In the genomic region with DNA sequence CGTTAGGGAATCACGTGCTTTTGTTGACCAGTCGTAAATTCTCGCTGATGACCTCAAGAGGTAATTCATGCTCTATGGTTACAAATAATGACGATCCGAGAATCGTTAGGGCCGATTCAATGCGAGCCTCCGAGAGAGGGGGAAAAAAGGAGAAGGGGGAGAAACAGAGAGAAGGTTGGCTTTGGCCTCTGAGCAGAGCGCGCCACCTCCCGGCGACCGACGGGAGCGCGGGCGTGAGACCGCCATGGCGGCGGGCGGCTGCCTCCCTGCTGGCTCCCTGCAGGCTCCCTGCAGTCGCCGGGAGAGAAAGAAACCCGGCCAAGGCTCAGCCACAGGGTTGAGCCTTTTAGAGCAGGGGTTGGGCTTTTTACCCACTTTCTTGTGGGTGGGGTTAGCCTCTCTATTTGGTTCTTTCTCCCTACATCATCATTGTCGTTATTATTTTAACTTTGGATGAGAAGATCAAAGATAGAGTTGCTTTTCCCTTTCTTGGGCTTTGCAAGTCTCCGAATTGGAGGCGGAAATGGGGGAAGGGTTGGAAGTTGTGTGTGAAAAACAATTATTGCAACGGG, we compare ENCODE assay signal across 8 cellular contexts. TPM values are rescaled to one million over a fixed set of nuclear protein-coding genes. Genes with fewer than 3 reads are reported as not detected.
A peak's percentile ranks its signal among the peaks of the same experiment; 100 is the strongest.
DNase-seq lines count a peak whose midpoint lies in the region; ATAC-seq lines count a peak whose summit lies in the region.

No MANE protein-coding gene starts in this region.

- no peak for ATAC-seq in GM19455 (IDR thresholded peaks at IDR 0.05; ENCODE audit: unreplicated experiment)

- H3K36me3 ChIP-seq in H7 (replicated peaks; ENCODE audit: control insufficient read depth, insufficient read depth, low read length) (no peaks in the 10 kb centered on the region), mesodermal cell (ENCODE audit: control insufficient read depth, insufficient read depth, low read length) (no peaks in the 10 kb centered on the region)

- H3K27me3 ChIP-seq in H7 (ENCODE audit: control insufficient read depth, insufficient read depth, low read length) = peaks cover 99% of the 10 kb centered on the region

- no peaks in the 10 kb centered on the region for H3K9me3 ChIP-seq in mesodermal cell (ENCODE audit: control insufficient read depth, low read length)

- WGBS in mesodermal cell (ENCODE audit: insufficient coverage in 2 of 2), 2 experiments = 0 to 1% methylated on average over 22 to 25 of the region's 30 CpGs

- H3K4me3 ChIP-seq in H7 (ENCODE audit: insufficient read depth, low read depth, low read length) (no peak overlapping the region), mesodermal cell (ENCODE audit: extremely low read depth, insufficient read depth, low read length, poor library complexity, severe bottlenecking) (peak overlapping the region; percentile 54)

- DNase-seq in AG20443 (ENCODE audit: low spot score) (peak; percentile 93), H7 (peak; percentile 98), NCI-H446 treated with DMSO at 0.1 percent for 48 hours (lab: John Stamatoyannopoulos, UW) (peak; percentile 27), dermis blood vessel endothelial cell (peak; percentile 88)
- DNase-seq in activated CD4-positive, alpha-beta T cell treated with anti-CD3 and anti-CD28 coated beads for 4 hours = peak; percentile 70 to 81
- DNase-seq in stimulated activated CD8-positive, alpha-beta memory T cell treated with anti-CD3 and anti-CD28 coated beads, Interleukin-4, amount 100 ng/mL, for 1 hour (ENCODE audit: low read depth in 2 of 2, low spot score in 1 of 2) = peak; percentile 53 to 62

- peaks cover 26% of the 10 kb centered on the region for H3K4me1 ChIP-seq in mesodermal cell (ENCODE audit: control insufficient read depth, insufficient read depth, low read length, poor library complexity, severe bottlenecking)

- peak overlapping the region; percentile 80 for H3K27ac ChIP-seq in mesodermal cell (ENCODE audit: low read depth, low read length, severe bottlenecking)

RNA-seq across cellular contexts. Expression of gene HOXB5, which starts 0.3 kb away (rescaled TPM):
- total RNA-seq in H7 (2014; rRNA removed; shearing (Covaris generic)) = not detected in 2 replicates
- 0.17 and 0.23 TPM in 2 replicates for total RNA-seq in dermis blood vessel endothelial cell
- 13.7 TPM for polyA plus RNA-seq in mesodermal cell (2013, experiment 1 of 2)
- 15.0 TPM for polyA plus RNA-seq in mesodermal cell (2013, experiment 2 of 2)

RNA-seq across cellular contexts. Expression of gene HOXB3, which starts 3.9 kb away (rescaled TPM):
- 4.5 and 6.8 TPM in 2 replicates for total RNA-seq in H7 (2014; rRNA removed; shearing (Covaris generic))
- 9.5 and 11.9 TPM in 2 replicates for total RNA-seq in dermis blood vessel endothelial cell
- polyA plus RNA-seq in mesodermal cell (2013, experiment 1 of 2) = 28.7 TPM
- 27.8 TPM for polyA plus RNA-seq in mesodermal cell (2013, experiment 2 of 2)

RNA-seq across cellular contexts. Expression of gene HOXB6, which starts 10.9 kb away (rescaled TPM):
- total RNA-seq in H7 (2014; rRNA removed; shearing (Covaris generic)) = not detected in 2 replicates
- total RNA-seq in dermis blood vessel endothelial cell = 7.5 and 11.9 TPM in 2 replicates
- 38.9 TPM for polyA plus RNA-seq in mesodermal cell (2013, experiment 1 of 2)
- polyA plus RNA-seq in mesodermal cell (2013, experiment 2 of 2) = 49.8 TPM

RNA-seq across cellular contexts. Expression of gene HOXB4, which starts 15.8 kb away (rescaled TPM):
- 0.03 TPM in 1 of 2 replicates, not detected in the other for total RNA-seq in H7 (2014; rRNA removed; shearing (Covaris generic))
- 2.7 and 3.2 TPM in 2 replicates for total RNA-seq in dermis blood vessel endothelial cell
- 6.6 TPM for polyA plus RNA-seq in mesodermal cell (2013, experiment 1 of 2)
- polyA plus RNA-seq in mesodermal cell (2013, experiment 2 of 2) = 7.8 TPM

RNA-seq across cellular contexts. Expression of gene HOXB7, which starts 16.9 kb away (rescaled TPM):
- total RNA-seq in H7 (2014; rRNA removed; shearing (Covaris generic)) = 0.45 TPM in 1 of 2 replicates, not detected in the other
- total RNA-seq in dermis blood vessel endothelial cell = 9.9 and 11.4 TPM in 2 replicates
- 10.4 TPM for polyA plus RNA-seq in mesodermal cell (2013, experiment 1 of 2)
- polyA plus RNA-seq in mesodermal cell (2013, experiment 2 of 2) = 19.8 TPM

Comparison
In these comparisons a context has a peak if more than half of its experiments do, and no peak if none do; other contexts are left out.
1. DNase-seq: peak in every context shown above with its lines; median percentile 98 in H7; 93 in AG20443; 88 in dermis blood vessel endothelial cell; 76 in activated CD4-positive, alpha-beta T cell treated with anti-CD3 and anti-CD28 coated beads for 4 hours; 58 in stimulated activated CD8-positive, alpha-beta memory T cell treated with anti-CD3 and anti-CD28 coated beads, Interleukin-4, amount 100 ng/mL, for 1 hour; 27 in NCI-H446 treated with DMSO at 0.1 percent for 48 hours.